Comparison of ENCODE assay signal across 18 cellular contexts in the genomic region with DNA sequence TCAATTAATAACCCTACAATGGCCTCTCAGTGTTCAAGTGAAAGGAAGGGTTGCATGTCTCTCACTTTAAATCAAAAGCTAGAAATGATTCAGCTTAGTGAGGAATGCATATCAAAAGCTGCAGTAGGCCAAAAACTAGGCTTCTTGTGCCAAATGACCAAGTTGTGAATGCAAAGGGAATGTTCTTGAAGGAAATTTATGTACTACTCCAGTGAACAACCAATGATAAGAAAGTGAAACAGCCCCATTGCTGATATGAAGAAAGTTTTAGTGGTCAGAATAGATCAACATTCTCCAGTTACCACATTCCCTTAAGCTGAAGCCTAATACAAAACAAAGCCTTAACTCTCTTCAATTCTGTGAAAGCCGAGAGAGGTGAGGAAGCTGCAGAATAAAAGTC. TPM values are rescaled to one million over a fixed set of nuclear protein-coding genes. Genes with fewer than 3 reads are reported as not detected.
DNase-seq lines count a peak whose midpoint lies in the region; ATAC-seq, FAIRE-seq and TF ChIP-seq lines count a peak whose summit lies in the region.
"Had no signal": no experiment of that assay in that cellular context is flagged by ENCODE, and none has a peak within 500 bp of the region (broad histone marks: within the 10 kb centered on the region; RNA-seq: fewer than 3 reads in every experiment).

No MANE protein-coding gene starts in this region.

- peaks cover 11% of the 10 kb centered on the region for H3K27me3 Mint-ChIP-seq in activated naive CD8-positive, alpha-beta T cell treated with anti-CD3 and anti-CD28 coated beads, Interleukin-2, amount 10 ng/mL, durations not matched to agents 7 days and 5 days
- peaks cover 23% of the 10 kb centered on the region for H3K27me3 Mint-ChIP-seq in activated naive CD8-positive, alpha-beta T cell treated with anti-CD3 and anti-CD28 coated beads for 36 hours

- POLR2A ChIA-PET in activated naive CD8-positive, alpha-beta T cell treated with anti-CD3 and anti-CD28 coated beads, Interleukin-2, amount 10 ng/mL, durations not matched to agents 7 days and 5 days (lab: Charles Lee), result no interaction called here

- FAIRE-seq in D721Med (lab: Jason Lieb, UNC), result no peak
- FAIRE-seq: K562, kidney had no signal

- H3K4me3 Mint-ChIP-seq in activated naive CD8-positive, alpha-beta T cell treated with anti-CD3 and anti-CD28 coated beads, Interleukin-2, amount 10 ng/mL, durations not matched to agents 7 days and 5 days, result peak overlapping the region; percentile 6
- no peak overlapping the region for H3K4me3 Mint-ChIP-seq in activated naive CD8-positive, alpha-beta T cell treated with anti-CD3 and anti-CD28 coated beads for 36 hours
- H3K4me3 Mint-ChIP-seq: activated naive CD4-positive, alpha-beta T cell treated with anti-CD3 and anti-CD28 coated beads for 36 hours; CD8-positive, alpha-beta T cell had no signal

- no peak overlapping the region for H3K27ac Mint-ChIP-seq in activated naive CD8-positive, alpha-beta T cell treated with anti-CD3 and anti-CD28 coated beads, Interleukin-2, amount 10 ng/mL, durations not matched to agents 7 days and 5 days
- H3K27ac Mint-ChIP-seq in activated naive CD8-positive, alpha-beta T cell treated with anti-CD3 and anti-CD28 coated beads for 36 hours, result no peak overlapping the region
- H3K27ac Mint-ChIP-seq: activated naive CD4-positive, alpha-beta T cell treated with anti-CD3 and anti-CD28 coated beads for 36 hours; CD8-positive, alpha-beta T cell had no signal

- H3K4me1 Mint-ChIP-seq in activated naive CD8-positive, alpha-beta T cell treated with anti-CD3 and anti-CD28 coated beads, Interleukin-2, amount 10 ng/mL, durations not matched to agents 7 days and 5 days, result peaks cover 5% of the 10 kb centered on the region
- peaks cover 4% of the 10 kb centered on the region for H3K4me1 Mint-ChIP-seq in activated naive CD8-positive, alpha-beta T cell treated with anti-CD3 and anti-CD28 coated beads for 36 hours

- peaks cover 8% of the 10 kb centered on the region for H3K36me3 Mint-ChIP-seq in activated naive CD8-positive, alpha-beta T cell treated with anti-CD3 and anti-CD28 coated beads, Interleukin-2, amount 10 ng/mL, durations not matched to agents 7 days and 5 days
- H3K36me3 Mint-ChIP-seq in activated naive CD8-positive, alpha-beta T cell treated with anti-CD3 and anti-CD28 coated beads for 36 hours, result peaks cover 3% of the 10 kb centered on the region
- H3K36me3 Mint-ChIP-seq: CD8-positive, alpha-beta T cell had no signal

- DNase-seq in activated naive CD8-positive, alpha-beta T cell treated with anti-CD3 and anti-CD28 coated beads, Interleukin-2, amount 10 ng/mL, durations not matched to agents 7 days and 5 days, result no peak
- DNase-seq in activated naive CD8-positive, alpha-beta T cell treated with anti-CD3 and anti-CD28 coated beads for 36 hours, result no peak
- DNase-seq in astrocyte of the hippocampus (ENCODE audit: low read depth, low spot score), result peak; percentile 88
- no peak for DNase-seq in D721Med (ENCODE audit: insufficient read length, low spot score)
- DNase-seq in amygdala (lab: John Stamatoyannopoulos, UW), result no peak
- DNase-seq: activated naive CD4-positive, alpha-beta T cell treated with anti-CD3 and anti-CD28 coated beads for 36 hours; CD8-positive, alpha-beta T cell; cerebellar nuclear complex; kidney; NCI-H1436; NCI-H446; ovary had no signal

- ATAC-seq in activated naive CD8-positive, alpha-beta T cell treated with anti-CD3 and anti-CD28 coated beads, Interleukin-2, amount 10 ng/mL, durations not matched to agents 7 days and 5 days (ENCODE audit: low read depth), result no peak
- ATAC-seq in HG02852 (IDR thresholded peaks at IDR 0.05; ENCODE audit: unreplicated experiment) (peak; percentile 30), GM21447 (IDR thresholded peaks at IDR 0.05; ENCODE audit: unreplicated experiment) (no peak), HG03196 (IDR thresholded peaks at IDR 0.05; ENCODE audit: unreplicated experiment) (no peak)
- ATAC-seq: CD8-positive, alpha-beta T cell; K562 had no signal

- TF ChIP-seq CTCF in D721Med (IDR thresholded peaks at IDR 0.05; ENCODE audit: insufficient read depth, missing control alignments), result no peak

- H3K9me3 Mint-ChIP-seq in activated naive CD8-positive, alpha-beta T cell treated with anti-CD3 and anti-CD28 coated beads, Interleukin-2, amount 10 ng/mL, durations not matched to agents 7 days and 5 days, result peaks cover 9% of the 10 kb centered on the region
- peaks cover 4% of the 10 kb centered on the region for H3K9me3 Mint-ChIP-seq in activated naive CD8-positive, alpha-beta T cell treated with anti-CD3 and anti-CD28 coated beads for 36 hours

RNA-seq across cellular contexts. Expression of a gene that starts 10.0 kb away (rescaled TPM):
- not detected for total RNA-seq in activated naive CD8-positive, alpha-beta T cell treated with anti-CD3 and anti-CD28 coated beads, Interleukin-2, amount 10 ng/mL, durations not matched to agents 7 days and 5 days
- under 1 TPM in 1 of 2 experiments, not detected in 1; 0.14 TPM for total RNA-seq in activated naive CD8-positive, alpha-beta T cell treated with anti-CD3 and anti-CD28 coated beads for 36 hours
- total RNA-seq: CD8-positive, alpha-beta T cell; glomerular endothelial cell; mucosa of gallbladder had no signal

RNA-seq across cellular contexts. Expression of a gene that starts 23.8 kb away (rescaled TPM):
- total RNA-seq in activated naive CD8-positive, alpha-beta T cell treated with anti-CD3 and anti-CD28 coated beads, Interleukin-2, amount 10 ng/mL, durations not matched to agents 7 days and 5 days, result 1 to 10 TPM; 3.5 to 4.3 TPM
- total RNA-seq in activated naive CD8-positive, alpha-beta T cell treated with anti-CD3 and anti-CD28 coated beads for 36 hours, result 1 to 10 TPM; 5.7 to 6.6 TPM
- total RNA-seq: glomerular endothelial cell had no signal
